Comparison of ENCODE assay signal across 10 cellular contexts in genomic region chr7:42238709-42239395, GRCh38. TPM values are rescaled to one million over a fixed set of nuclear protein-coding genes. Genes with fewer than 3 reads are reported as not detected.
A peak's percentile ranks its signal among the peaks of the same experiment; 100 is the strongest.
DNase-seq lines count a peak whose midpoint lies in the region; ATAC-seq, FAIRE-seq and TF ChIP-seq lines count a peak whose summit lies in the region.
"Had no signal": no experiment of that assay in that cellular context is flagged by ENCODE, and none has a peak within 500 bp of the region (broad histone marks: within the 10 kb centered on the region; RNA-seq: fewer than 3 reads in every experiment).

No MANE protein-coding gene starts in this region.

- TF ChIP-seq CTCF in AG04449 (IDR thresholded peaks at IDR 0.05; ENCODE audit: insufficient read depth, low read length, missing control alignments) (no peak), omental fat pad (IDR thresholded peaks at IDR 0.05) (no peak)

- H3K4me1 ChIP-seq in ectodermal cell (ENCODE audit: control insufficient read depth, insufficient read depth, low read length) (peaks cover 22% of the 10 kb centered on the region), muscle layer of duodenum (ENCODE audit: control insufficient read depth in 1 of 2, insufficient read depth in 2 of 2, low read length in 2 of 2) (peaks cover 0 to 15% of the 10 kb centered on the region in 2 donors)

- CTCF ChIA-PET in AG04449 (lab: Yijun Ruan, JAX) = interaction anchor here (1.0 to 2.2 kb wide), 3 partner anchors 259 to 298 kb away, joined by 3 to 5 read pairs (median 4); no protein-coding TSS in a partner anchor

- DNase-seq in AG04449 (ENCODE audit: low read depth, low spot score) (no peak), HTR-8/SVneo (ENCODE audit: insufficient read length, low spot score) (peak; percentile 50), DMS 273 (lab: John Stamatoyannopoulos, UW; ENCODE audit: unreplicated experiment) (no peak), NCI-H187 (lab: John Stamatoyannopoulos, UW) (no peak), omental fat pad (ENCODE audit: low spot score) (no peak)
- DNase-seq: NCI-H1930 had no signal

- no peaks in the 10 kb centered on the region for H3K9me3 ChIP-seq in ectodermal cell (ENCODE audit: control insufficient read depth, low read length)
- no peaks in the 10 kb centered on the region for H3K9me3 ChIP-seq in muscle layer of duodenum (ENCODE audit: control insufficient read depth in 1 of 2, low read length in 2 of 2)

- POLR2A ChIA-PET in AG04449 (lab: Yijun Ruan, JAX) = no interaction called here

- WGBS in ectodermal cell, 2 experiments = 14 to 18% methylated on average over 15 of the region's 15 CpGs

- no peak for ATAC-seq in GM19467 (IDR thresholded peaks at IDR 0.05; ENCODE audit: unreplicated experiment)
- ATAC-seq in omental fat pad (ENCODE audit: low FRiP score) = no peak

- peaks cover 3% of the 10 kb centered on the region for H3K36me3 ChIP-seq in ectodermal cell (ENCODE audit: control insufficient read depth, insufficient read depth, low read length)
- no peaks in the 10 kb centered on the region for H3K36me3 ChIP-seq in muscle layer of duodenum (ENCODE audit: control insufficient read depth in 1 of 2, insufficient read depth in 2 of 2, low read length in 2 of 2)

- H3K27me3 ChIP-seq in ectodermal cell (ENCODE audit: control insufficient read depth, insufficient read depth, low read length, poor library complexity, severe bottlenecking) (no peaks in the 10 kb centered on the region), muscle layer of duodenum (ENCODE audit: low read depth, low read length) (no peaks in the 10 kb centered on the region)

- FAIRE-seq in HTR-8/SVneo (lab: Jason Lieb, UNC) = peak; percentile 72
- FAIRE-seq: colon had no signal

- H3K27ac ChIP-seq in ectodermal cell (ENCODE audit: insufficient read depth, low read depth, low read length, poor library complexity, severe bottlenecking) (peak overlapping the region; percentile 93), muscle layer of duodenum (ENCODE audit: low read length) (peak overlapping the region; percentile 84)

- peak overlapping the region; percentile 86; the same call in 1 of the 2 replicates for H3K4me3 ChIP-seq in AG04449 (ENCODE audit: low read depth, low read length)
- H3K4me3 ChIP-seq in ectodermal cell (ENCODE audit: insufficient read depth, low read depth, low read length) = peak overlapping the region; percentile 33
- H3K4me3 ChIP-seq in muscle layer of duodenum (ENCODE audit: low read depth in 1 of 2, low read length in 2 of 2) = peak overlapping the region in 1 of 2 donors; percentile 54

RNA-seq across cellular contexts. Expression of gene GLI3, which starts 1.8 kb away (rescaled TPM):
- 200 TPM for polyA plus RNA-seq in ectodermal cell (2013, experiment 1 of 4)
- polyA plus RNA-seq in ectodermal cell (2013, experiment 2 of 4) = 235 TPM
- polyA plus RNA-seq in ectodermal cell (2013, experiment 3 of 4) = 110 TPM
- 128 TPM for polyA plus RNA-seq in ectodermal cell (2013, experiment 4 of 4)
- total RNA-seq in omental fat pad = 10 to 100 TPM in 3 of 4 donors, 1 to 10 TPM in 1; 10.0 to 19.2 (median 14.6) TPM
